8 cellular contexts compared by ENCODE assay signal in genomic region chr16:4537376-4538066, GRCh38. TPM values are rescaled to one million over a fixed set of nuclear protein-coding genes. Genes with fewer than 3 reads are reported as not detected.
DNase-seq lines count a peak whose midpoint lies in the region; ATAC-seq and TF ChIP-seq lines count a peak whose summit lies in the region.

No MANE protein-coding gene starts in this region.

- no peaks in the 10 kb centered on the region for H3K36me3 ChIP-seq in CD8-positive, alpha-beta memory T cell (ENCODE audit: insufficient read depth, low read length)
- H3K36me3 ChIP-seq in vagina, result peaks cover 0 to under 1% of the 10 kb centered on the region in 2 donors

- no peak for TF ChIP-seq POLR2A in vagina (IDR thresholded peaks at IDR 0.05)

- peak in 1 of 5 donors; percentile 13 for DNase-seq in CD8-positive, alpha-beta memory T cell
- DNase-seq in NCI-H2171 (lab: John Stamatoyannopoulos, UW) (peak; percentile 51), ecto neural progenitor cell (ENCODE audit: low spot score) (peak; percentile 66), vagina (ENCODE audit: extremely low spot score in 2 of 2) (peak in 1 of 2 donors; percentile 88), amniotic stem cell (lab: John Stamatoyannopoulos, UW) (no peak)

- H3K27me3 Mint-ChIP-seq in CD8-positive, alpha-beta memory T cell, result no peaks in the 10 kb centered on the region

- peaks cover 0 to 1% (median 0%) of the 10 kb centered on the region in 5 donors for H3K9me3 Mint-ChIP-seq in CD8-positive, alpha-beta memory T cell

- no peaks in the 10 kb centered on the region for H3K9me3 ChIP-seq in CD8-positive, alpha-beta memory T cell (ENCODE audit: low read length)
- no peaks in the 10 kb centered on the region for H3K9me3 ChIP-seq in mononuclear cell (ENCODE audit: low read depth, low read length)
- H3K9me3 ChIP-seq in vagina, result no peaks in the 10 kb centered on the region

- ATAC-seq in GM18517 (IDR thresholded peaks at IDR 0.05; ENCODE audit: unreplicated experiment) (no peak), HG02763 (IDR thresholded peaks at IDR 0.05; ENCODE audit: unreplicated experiment) (no peak)

- no peak overlapping the region for H3K27ac ChIP-seq in CD8-positive, alpha-beta memory T cell (ENCODE audit: low read depth, low read length)
- peak overlapping the region; percentile 96 for H3K27ac ChIP-seq in vagina

- peak overlapping the region; percentile 66 to 93 (median 82) for H3K4me3 Mint-ChIP-seq in CD8-positive, alpha-beta memory T cell

- CTCF ChIA-PET in CD8-positive, alpha-beta memory T cell (lab: Charles Lee), result no interaction called here

- H3K36me3 Mint-ChIP-seq in CD8-positive, alpha-beta memory T cell, result peaks cover 4 to 8% (median 7%) of the 10 kb centered on the region in 3 donors

- peaks cover 33% of the 10 kb centered on the region for H3K4me1 ChIP-seq in CD8-positive, alpha-beta memory T cell (ENCODE audit: insufficient read depth, low read length)
- H3K4me1 ChIP-seq in mononuclear cell (ENCODE audit: insufficient read depth, low read length) (peaks cover 34% of the 10 kb centered on the region), vagina (peaks cover 32% of the 10 kb centered on the region)

- peak overlapping the region; percentile 48 to 90 (median 75) for H3K27ac Mint-ChIP-seq in CD8-positive, alpha-beta memory T cell

- H3K4me3 ChIP-seq in CD8-positive, alpha-beta memory T cell (ENCODE audit: low read length), result peak overlapping the region; percentile 75
- H3K4me3 ChIP-seq in mononuclear cell (ENCODE audit: low read length) (peak overlapping the region; percentile 57), vagina (peak overlapping the region; percentile 81 to 89)

- peaks cover 33 to 49% (median 33%) of the 10 kb centered on the region in 3 donors for H3K4me1 Mint-ChIP-seq in CD8-positive, alpha-beta memory T cell

- H3K27me3 ChIP-seq in CD8-positive, alpha-beta memory T cell (ENCODE audit: insufficient read depth, low read length, poor library complexity, severe bottlenecking), result no peaks in the 10 kb centered on the region
- no peaks in the 10 kb centered on the region for H3K27me3 ChIP-seq in mononuclear cell (ENCODE audit: insufficient read depth, low read length)
- H3K27me3 ChIP-seq in vagina, result no peaks in the 10 kb centered on the region

- POLR2A ChIA-PET in CD8-positive, alpha-beta memory T cell (lab: Charles Lee), result interaction anchor here (1.1 to 1.9 kb wide), 4 partner anchors 11 to 61 kb away, joined by 3 to 15 read pairs (median 7); partner anchors contain the start of gene HMOX2

- intact Hi-C loops in vagina (cut with DNase I), result no loop called here

- no peak for TF ChIP-seq CTCF in vagina (IDR thresholded peaks at IDR 0.05)

RNA-seq across cellular contexts. Expression of gene CDIP1, which starts 1.1 kb away (rescaled TPM):
- total RNA-seq in CD8-positive, alpha-beta memory T cell, result 10 to 100 TPM; 28.4 to 32.1 TPM
- 21.8 TPM for polyA plus RNA-seq in CD8-positive, alpha-beta memory T cell
- 8.0 TPM for total RNA-seq in mononuclear cell
- 13.3 TPM for total RNA-seq in vagina

RNA-seq across cellular contexts. Expression of gene C16orf96, which starts 18.6 kb away (rescaled TPM):
- total RNA-seq in CD8-positive, alpha-beta memory T cell, result under 1 TPM; 0.07 to 0.11 TPM
- polyA plus RNA-seq in CD8-positive, alpha-beta memory T cell, result 0.05 TPM
- total RNA-seq in mononuclear cell, result 0.42 TPM
- total RNA-seq in vagina, result not detected
